Comparison of ENCODE assay signal across 8 cellular contexts in the genomic region with DNA sequence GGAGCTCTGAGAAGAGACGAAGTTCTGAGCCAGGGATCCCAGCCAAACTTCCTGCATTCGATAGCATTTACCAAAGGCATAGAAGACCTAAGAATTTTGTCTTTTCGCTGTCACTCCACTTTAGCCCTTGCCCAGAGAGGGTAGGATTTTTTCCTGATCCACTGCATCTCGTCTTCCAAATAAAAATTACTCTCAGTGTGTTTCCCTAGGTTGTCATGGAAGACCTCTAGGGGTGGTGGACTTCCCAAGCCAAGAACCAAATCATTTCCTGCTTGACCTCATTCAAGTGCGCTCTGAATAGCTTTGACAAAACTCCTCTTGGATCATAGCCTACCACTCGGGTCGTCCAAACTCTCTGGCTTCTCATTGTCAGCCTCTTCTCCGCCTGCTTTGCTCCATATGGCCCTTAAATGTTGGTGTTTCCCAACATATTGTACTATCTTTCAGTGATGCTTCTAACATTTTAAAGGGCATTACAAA. TPM values are rescaled to one million over a fixed set of nuclear protein-coding genes. Genes with fewer than 3 reads are reported as not detected.
DNase-seq lines count a peak whose midpoint lies in the region; ATAC-seq and TF ChIP-seq lines count a peak whose summit lies in the region.

No MANE protein-coding gene starts in this region.

- H3K27me3 ChIP-seq in iPS-15b (ENCODE audit: control insufficient read depth, insufficient read depth, low read length) = no peaks in the 10 kb centered on the region
- H3K27me3 ChIP-seq in stomach = no peaks in the 10 kb centered on the region

- H3K4me3 ChIP-seq in iPS-15b (ENCODE audit: low read depth, low read length) (peak overlapping the region; percentile 5), stomach (peak overlapping the region; percentile 87 to 97 (median 90))

- H3K9ac ChIP-seq in iPS-15b (ENCODE audit: low read depth, low read length) = no peak overlapping the region

- TF ChIP-seq EP300 in stomach (IDR thresholded peaks at IDR 0.05) = no peak

- H3K36me3 ChIP-seq in iPS-15b (ENCODE audit: control insufficient read depth, insufficient read depth, low read length) = no peaks in the 10 kb centered on the region
- peaks cover 5 to 29% (median 28%) of the 10 kb centered on the region in 4 donors for H3K36me3 ChIP-seq in stomach

- TF ChIP-seq POLR2A in stomach (IDR thresholded peaks at IDR 0.05) = no peak

- H3K9me3 Mint-ChIP-seq in activated CD4-positive, alpha-beta T cell treated with anti-CD3 and anti-CD28 coated beads, Interleukin-2, amount 10 ng/mL, durations not matched to agents 7 days and 5 days = peaks cover 7% of the 10 kb centered on the region
- H3K9me3 Mint-ChIP-seq in activated naive CD8-positive, alpha-beta T cell (ENCODE audit: low read depth) = no peaks in the 10 kb centered on the region

- DNase-seq in activated CD4-positive, alpha-beta T cell treated with anti-CD3 and anti-CD28 coated beads, Interleukin-2, amount 10 ng/mL, durations not matched to agents 7 days and 5 days = no peak
- no peak for DNase-seq in activated CD4-positive, alpha-beta T cell treated with anti-CD3 and anti-CD28 coated beads, Interleukin-2, amount 50 U/mL, for 1 hour
- DNase-seq in stomach (no peak), cortex of kidney (lab: John Stamatoyannopoulos, UW) (no peak), GOT3 (lab: John Stamatoyannopoulos, UW) (no peak)

- H3K9me3 ChIP-seq in iPS-15b (ENCODE audit: control insufficient read depth, insufficient read depth, low read length) (no peaks in the 10 kb centered on the region), stomach (no peaks in the 10 kb centered on the region)

- peaks cover 35% of the 10 kb centered on the region for H3K4me1 Mint-ChIP-seq in activated CD4-positive, alpha-beta T cell treated with anti-CD3 and anti-CD28 coated beads, Interleukin-2, amount 10 ng/mL, durations not matched to agents 7 days and 5 days
- peaks cover 37% of the 10 kb centered on the region for H3K4me1 Mint-ChIP-seq in activated naive CD8-positive, alpha-beta T cell (ENCODE audit: low read depth)

- H3K27ac ChIP-seq in stomach = peak overlapping the region; percentile 86 to 89 (median 88)

- 21 to 33% (median 32%) methylated on average over 8 of the region's 8 CpGs for WGBS in stomach, 5 donors

- no peaks in the 10 kb centered on the region for H3K27me3 Mint-ChIP-seq in activated CD4-positive, alpha-beta T cell treated with anti-CD3 and anti-CD28 coated beads, Interleukin-2, amount 10 ng/mL, durations not matched to agents 7 days and 5 days
- H3K27me3 Mint-ChIP-seq in activated naive CD8-positive, alpha-beta T cell = no peaks in the 10 kb centered on the region

- CTCF ChIA-PET in activated CD4-positive, alpha-beta T cell treated with anti-CD3 and anti-CD28 coated beads, Interleukin-2, amount 10 ng/mL, durations not matched to agents 7 days and 5 days (lab: Charles Lee) = interaction anchor here (0.6 to 4.0 kb wide), 28 partner anchors 8 to 1132 kb away, joined by 3 to 46 read pairs (median 4); a partner anchor contains a TSS

- intact Hi-C loops in stomach (cut with DNase I; ENCODE audit: low total_unique reads) = loop anchor here (10.0 kb wide), 1 partner anchor 315 kb away; no protein-coding TSS in a partner anchor

- POLR2A ChIA-PET in activated CD4-positive, alpha-beta T cell treated with anti-CD3 and anti-CD28 coated beads, Interleukin-2, amount 10 ng/mL, durations not matched to agents 7 days and 5 days (lab: Charles Lee) = interaction anchor here (2.8 kb wide), 1 partner anchor 16 kb away, joined by 13 read pairs; a partner anchor contains a TSS

- peak overlapping the region; percentile 96 for H3K4me3 Mint-ChIP-seq in activated CD4-positive, alpha-beta T cell treated with anti-CD3 and anti-CD28 coated beads, Interleukin-2, amount 10 ng/mL, durations not matched to agents 7 days and 5 days
- H3K4me3 Mint-ChIP-seq in activated naive CD8-positive, alpha-beta T cell = peak overlapping the region; percentile 96

- peaks cover 46% of the 10 kb centered on the region for H3K36me3 Mint-ChIP-seq in activated CD4-positive, alpha-beta T cell treated with anti-CD3 and anti-CD28 coated beads, Interleukin-2, amount 10 ng/mL, durations not matched to agents 7 days and 5 days (ENCODE audit: low read depth)
- peaks cover 14% of the 10 kb centered on the region for H3K36me3 Mint-ChIP-seq in activated naive CD8-positive, alpha-beta T cell

- H3K27ac Mint-ChIP-seq in activated CD4-positive, alpha-beta T cell treated with anti-CD3 and anti-CD28 coated beads, Interleukin-2, amount 10 ng/mL, durations not matched to agents 7 days and 5 days = peak overlapping the region; percentile 97
- H3K27ac Mint-ChIP-seq in activated naive CD8-positive, alpha-beta T cell = peak overlapping the region; percentile 80

- TF ChIP-seq CTCF in stomach (IDR thresholded peaks at IDR 0.05) = peak in 1 of 7 experiments; percentile 46

- ATAC-seq in GM18511 (IDR thresholded peaks at IDR 0.05; ENCODE audit: unreplicated experiment) = no peak

- H3K4me1 ChIP-seq in iPS-15b (ENCODE audit: control insufficient read depth, insufficient read depth, low read length) (no peaks in the 10 kb centered on the region), stomach (peaks cover 21 to 62% (median 38%) of the 10 kb centered on the region in 4 donors)

RNA-seq across cellular contexts. Expression of a gene that starts 0.4 kb away (rescaled TPM):
- total RNA-seq in activated CD4-positive, alpha-beta T cell treated with anti-CD3 and anti-CD28 coated beads, Interleukin-2, amount 10 ng/mL, durations not matched to agents 7 days and 5 days = 10 to 100 TPM; 24.5 to 26.4 TPM
- total RNA-seq in stomach = 10 to 100 TPM in 3 of 5 donors, 1 to 10 TPM in 2; 5.8 to 39.3 (median 23.5) TPM
- polyA plus RNA-seq in stomach = 10 to 100 TPM; 11.1 to 16.8 (median 11.9) TPM

RNA-seq across cellular contexts. Expression of a gene that starts 16.5 kb away (rescaled TPM):
- 10 to 100 TPM; 26.3 to 29.9 TPM for total RNA-seq in activated CD4-positive, alpha-beta T cell treated with anti-CD3 and anti-CD28 coated beads, Interleukin-2, amount 10 ng/mL, durations not matched to agents 7 days and 5 days
- 10 to 100 TPM in 4 of 5 donors, 1 to 10 TPM in 1; 6.1 to 42.7 (median 38.5) TPM for total RNA-seq in stomach
- polyA plus RNA-seq in stomach = 10 to 100 TPM in 1 of 3 donors, 1 to 10 TPM in 2; 8.1 to 23.4 (median 9.9) TPM

RNA-seq across cellular contexts. Expression of a gene that starts 59.1 kb away (rescaled TPM):
- total RNA-seq in activated CD4-positive, alpha-beta T cell treated with anti-CD3 and anti-CD28 coated beads, Interleukin-2, amount 10 ng/mL, durations not matched to agents 7 days and 5 days = 1 to 10 TPM; 1.6 to 1.8 TPM
- total RNA-seq in stomach = 10 to 100 TPM; 13.0 to 45.3 (median 36.6) TPM
- polyA plus RNA-seq in stomach = 1 to 10 TPM in 2 of 3 donors, under 1 TPM in 1; 0.75 to 1.2 (median 1.2) TPM

Comparison
In these comparisons a context has a peak if more than half of its experiments do, and no peak if none do; other contexts are left out.
1. RNA of a gene that starts 59.1 kb away (total RNA-seq): 13.0 to 45.3 TPM in stomach; 1.6 to 1.8 TPM in activated CD4-positive, alpha-beta T cell treated with anti-CD3 and anti-CD28 coated beads, Interleukin-2, amount 10 ng/mL, durations not matched to agents 7 days and 5 days; every median in the first group is over 4 times any median in the second.